ENCODE assay signal across 8 cellular contexts in genomic region chr10:132446661-132447445, GRCh38. TPM values are rescaled to one million over a fixed set of nuclear protein-coding genes. Genes with fewer than 3 reads are reported as not detected.
DNase-seq lines count a peak whose midpoint lies in the region; FAIRE-seq and TF ChIP-seq lines count a peak whose summit lies in the region.

No MANE protein-coding gene starts in this region.

- no peaks in the 10 kb centered on the region for H3K27me3 Mint-ChIP-seq in activated CD4-positive, alpha-beta T cell treated with anti-CD3 and anti-CD28 coated beads, Interleukin-2, amount 10 ng/mL, durations not matched to agents 7 days and 5 days
- no peaks in the 10 kb centered on the region for H3K27me3 Mint-ChIP-seq in endodermal cell (ENCODE audit: insufficient read depth)
- no peaks in the 10 kb centered on the region for H3K27me3 Mint-ChIP-seq in osteocyte (ENCODE audit: unreplicated experiment)

- peaks cover 4% of the 10 kb centered on the region for H3K4me1 ChIP-seq in endodermal cell (ENCODE audit: control insufficient read depth, insufficient read depth, low read length)
- peaks cover 4 to 13% of the 10 kb centered on the region in 2 donors for H3K4me1 ChIP-seq in uterus

- no peak overlapping the region for H3K9ac ChIP-seq in endodermal cell (ENCODE audit: extremely low read depth, low read length, poor library complexity, severe bottlenecking)

- TF ChIP-seq POLR2A in H54 (IDR thresholded peaks at IDR 0.05; ENCODE audit: low read depth, low read length) (no peak), uterus (IDR thresholded peaks at IDR 0.05) (peak in 1 of 2 donors; percentile 17)

- H3K27me3 ChIP-seq in endodermal cell (ENCODE audit: control insufficient read depth, insufficient read depth, low read length, poor library complexity, severe bottlenecking) (no peaks in the 10 kb centered on the region), uterus (no peaks in the 10 kb centered on the region)

- POLR2A ChIA-PET in activated CD4-positive, alpha-beta T cell treated with anti-CD3 and anti-CD28 coated beads, Interleukin-2, amount 10 ng/mL, durations not matched to agents 7 days and 5 days (lab: Charles Lee) = interaction anchor here (0.6 to 1.3 kb wide), 2 partner anchors 26 to 257 kb away, joined by 3 to 4 read pairs; no protein-coding TSS in a partner anchor

- intact Hi-C loops in uterus (cut with DNase I; ENCODE audit: low total_unique reads) = no loop called here

- H3K27ac ChIP-seq in endodermal cell (ENCODE audit: low read depth, low read length) (peak overlapping the region; percentile 73), uterus (peak overlapping the region; percentile 93 to 94)

- H3K36me3 Mint-ChIP-seq in activated CD4-positive, alpha-beta T cell treated with anti-CD3 and anti-CD28 coated beads, Interleukin-2, amount 10 ng/mL, durations not matched to agents 7 days and 5 days (ENCODE audit: low read depth) = no peaks in the 10 kb centered on the region
- H3K36me3 Mint-ChIP-seq in endodermal cell (ENCODE audit: low read depth) (no peaks in the 10 kb centered on the region), osteocyte (ENCODE audit: unreplicated experiment) (no peaks in the 10 kb centered on the region)

- peak; percentile 23 for FAIRE-seq in H54 (lab: Jason Lieb, UNC)

- peak; percentile 87 for DNase-seq in DMS153 (lab: John Stamatoyannopoulos, UW)
- peak; percentile 40 for DNase-seq in H54 (ENCODE audit: insufficient read length, low spot score)
- peak; percentile 57 for DNase-seq in NCI-H2196 (lab: John Stamatoyannopoulos, UW; ENCODE audit: unreplicated experiment)
- peak; percentile 82 for DNase-seq in activated CD4-positive, alpha-beta T cell treated with anti-CD3 and anti-CD28 coated beads, Interleukin-2, amount 10 ng/mL, durations not matched to agents 7 days and 5 days
- peak; percentile 63 for DNase-seq in endodermal cell
- no peak for DNase-seq in osteocyte (ENCODE audit: extremely low spot score, unreplicated experiment)
- DNase-seq in uterus = peak; percentile 56 to 60
- DNase-seq in NCI-H1105 treated with DMSO at 0.1 percent for 48 hours (lab: John Stamatoyannopoulos, UW) = no peak

- peak; percentile 53 for TF ChIP-seq CTCF in endodermal cell (conservative IDR thresholded peaks at IDR 0.05)
- TF ChIP-seq CTCF in osteocyte (IDR thresholded peaks at IDR 0.05) = peak; percentile 61
- TF ChIP-seq CTCF in uterus (IDR thresholded peaks at IDR 0.05) = peak in 3 of 4 experiments; percentile 46 to 66 (median 54)

- peaks cover 46% of the 10 kb centered on the region for H3K4me1 Mint-ChIP-seq in activated CD4-positive, alpha-beta T cell treated with anti-CD3 and anti-CD28 coated beads, Interleukin-2, amount 10 ng/mL, durations not matched to agents 7 days and 5 days
- H3K4me1 Mint-ChIP-seq in endodermal cell = peaks cover 13% of the 10 kb centered on the region
- H3K4me1 Mint-ChIP-seq in osteocyte (ENCODE audit: unreplicated experiment) = peaks cover 47% of the 10 kb centered on the region

- H3K9me3 Mint-ChIP-seq in activated CD4-positive, alpha-beta T cell treated with anti-CD3 and anti-CD28 coated beads, Interleukin-2, amount 10 ng/mL, durations not matched to agents 7 days and 5 days = peaks cover 4% of the 10 kb centered on the region
- H3K9me3 Mint-ChIP-seq in endodermal cell (no peaks in the 10 kb centered on the region), osteocyte (ENCODE audit: unreplicated experiment) (no peaks in the 10 kb centered on the region)

- 82 to 87% methylated on average over 9 to 17 of the region's 17 CpGs for WGBS in endodermal cell (ENCODE audit: insufficient coverage in 1 of 2, insufficient read length in 1 of 2), 2 experiments

- no peaks in the 10 kb centered on the region for H3K9me3 ChIP-seq in endodermal cell (ENCODE audit: control insufficient read depth, low read length)
- H3K9me3 ChIP-seq in uterus = no peaks in the 10 kb centered on the region

- peak overlapping the region; percentile 73 for H3K4me3 Mint-ChIP-seq in activated CD4-positive, alpha-beta T cell treated with anti-CD3 and anti-CD28 coated beads, Interleukin-2, amount 10 ng/mL, durations not matched to agents 7 days and 5 days
- no peak overlapping the region for H3K4me3 Mint-ChIP-seq in endodermal cell
- peak overlapping the region; percentile 35 for H3K4me3 Mint-ChIP-seq in osteocyte (ENCODE audit: unreplicated experiment)

- CTCF ChIA-PET in activated CD4-positive, alpha-beta T cell treated with anti-CD3 and anti-CD28 coated beads, Interleukin-2, amount 10 ng/mL, durations not matched to agents 7 days and 5 days (lab: Charles Lee) = interaction anchor here (0.8 to 1.8 kb wide), 14 partner anchors 9 to 218 kb away, joined by 3 to 7 read pairs (median 4); partner anchors contain the start of gene PWWP2B

- H3K36me3 ChIP-seq in endodermal cell (ENCODE audit: control insufficient read depth, insufficient read depth, low read length) (no peaks in the 10 kb centered on the region), uterus (no peaks in the 10 kb centered on the region)

- peak overlapping the region; percentile 99 for H3K27ac Mint-ChIP-seq in activated CD4-positive, alpha-beta T cell treated with anti-CD3 and anti-CD28 coated beads, Interleukin-2, amount 10 ng/mL, durations not matched to agents 7 days and 5 days
- H3K27ac Mint-ChIP-seq in endodermal cell (no peak overlapping the region), osteocyte (ENCODE audit: unreplicated experiment) (peak overlapping the region; percentile 93)

- H3K4me3 ChIP-seq in endodermal cell (ENCODE audit: low read length) (no peak overlapping the region), uterus (no peak overlapping the region)

RNA-seq across cellular contexts. Expression of gene PWWP2B, which starts 49.9 kb away (rescaled TPM):
- total RNA-seq in activated CD4-positive, alpha-beta T cell treated with anti-CD3 and anti-CD28 coated beads, Interleukin-2, amount 10 ng/mL, durations not matched to agents 7 days and 5 days = 1 to 10 TPM; 8.1 to 9.3 TPM
- total RNA-seq in endodermal cell (10 to 100 TPM; 11.4 to 13.9 TPM), osteocyte (12.9 and 14.6 TPM in 2 replicates), uterus (10 to 100 TPM in 2 of 4 donors, 1 to 10 TPM in 1, under 1 TPM in 1; 0.29 to 27.6 (median 8.3) TPM)
- polyA plus RNA-seq in endodermal cell (2013, experiment 1 of 2) = 7.5 TPM
- 6.7 TPM for polyA plus RNA-seq in endodermal cell (2013, experiment 2 of 2)

Comparison
In these comparisons a context has a peak if more than half of its experiments do, and no peak if none do; other contexts are left out.
1. DNase-seq: peak in DMS153 (single experiment), H54 (single experiment), NCI-H2196 (single experiment), activated CD4-positive, alpha-beta T cell treated with anti-CD3 and anti-CD28 coated beads, Interleukin-2, amount 10 ng/mL, durations not matched to agents 7 days and 5 days (single experiment), endodermal cell (single experiment) and uterus (2 of 2); none in osteocyte (single experiment) and NCI-H1105 treated with DMSO at 0.1 percent for 48 hours (single experiment).
2. Peak in every context shown above with its lines, with median percentiles within 50 percentile points of each other: CTCF ChIP-seq.